8 cellular contexts compared by ENCODE assay signal in the genomic region with DNA sequence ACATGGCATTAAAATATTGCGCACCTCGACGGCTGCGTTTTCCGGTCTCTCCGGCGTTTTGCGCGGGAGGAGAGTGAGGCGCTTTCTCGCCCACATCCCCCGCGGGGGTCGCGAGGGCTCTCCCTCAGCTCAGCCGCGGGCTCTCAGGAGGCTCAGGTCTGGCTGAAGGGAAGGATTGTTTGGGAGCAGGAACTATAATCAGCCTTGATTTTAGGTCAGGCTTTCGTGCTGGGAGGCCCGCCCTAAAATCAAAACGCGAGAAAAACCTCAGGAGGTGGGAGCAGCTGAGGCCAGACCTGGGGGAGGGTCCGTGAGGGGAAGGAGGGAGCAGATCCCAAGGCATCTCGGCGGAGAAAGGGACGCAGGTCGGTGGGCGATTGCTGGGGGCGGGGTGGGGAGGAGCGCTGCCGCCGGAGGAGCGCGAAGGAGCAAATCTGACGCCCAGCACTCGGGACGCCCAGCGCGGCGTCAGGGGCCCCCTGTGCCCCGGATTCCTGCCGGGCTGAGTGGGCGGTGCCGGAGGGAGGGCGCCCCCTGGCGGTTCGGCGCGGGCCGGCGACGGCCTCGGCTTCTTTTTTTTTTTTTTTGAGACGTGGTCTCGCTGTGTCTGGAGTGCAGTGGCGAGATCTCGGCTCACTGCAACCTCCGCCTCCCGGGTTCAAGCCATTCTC. TPM values are rescaled to one million over a fixed set of nuclear protein-coding genes. Genes with fewer than 3 reads are reported as not detected.
A peak's percentile ranks its signal among the peaks of the same experiment; 100 is the strongest.
DNase-seq lines count a peak whose midpoint lies in the region; ATAC-seq, FAIRE-seq and TF ChIP-seq lines count a peak whose summit lies in the region.

No MANE protein-coding gene starts in this region.

- CTCF ChIA-PET in A549 (lab: Yijun Ruan, JAX): interaction anchor here (0.5 to 5.1 kb wide), 22 partner anchors 9 to 734 kb away, joined by 3 to 73 read pairs (median 4); no protein-coding TSS in a partner anchor

- DNase-seq in A549 (ENCODE audit: low read depth in 1 of 2, low spot score in 1 of 2) (peak; percentile 58 to 79), GM19239 (ENCODE audit: insufficient read length, low spot score) (peak; percentile 48), NCI-H774 (lab: John Stamatoyannopoulos, UW) (peak; percentile 55), epithelial cell of proximal tubule (ENCODE audit: low read depth) (no peak), mucosa of descending colon (peak; percentile 73 to 83 (median 74))
- DNase-seq in activated CD8-positive, alpha-beta memory T cell treated with anti-CD3 and anti-CD28 coated beads, Interleukin-2, amount 50 U/mL, for 48 hours: peak; percentile 94
- peak; percentile 71 to 74 for DNase-seq in stimulated activated CD8-positive, alpha-beta memory T cell treated with anti-CD3 and anti-CD28 coated beads, Interleukin-2, amount 100 ng/mL, for 48 hours (ENCODE audit: low read depth in 2 of 2)

- no peaks in the 10 kb centered on the region for H3K36me3 ChIP-seq in mucosa of descending colon (ENCODE audit: low read depth)

- H3K4me3 ChIP-seq in A549 (peak overlapping the region; percentile 49), epithelial cell of proximal tubule (ENCODE audit: low read depth, low read length) (peak overlapping the region; percentile 52), mucosa of descending colon (no peak overlapping the region)

- no peaks in the 10 kb centered on the region for H3K9me3 ChIP-seq in A549
- no peaks in the 10 kb centered on the region for H3K9me3 ChIP-seq in mucosa of descending colon

- POLR2A ChIA-PET in A549 (lab: Yijun Ruan, JAX): interaction anchor here (0.7 to 1.0 kb wide), 5 partner anchors 9 to 229 kb away, joined by 3 read pairs; no protein-coding TSS in a partner anchor

- TF ChIP-seq CTCF in A549 (IDR thresholded peaks at IDR 0.05): peak; percentile 92
- TF ChIP-seq CTCF in epithelial cell of proximal tubule (conservative IDR thresholded peaks at IDR 0.05; ENCODE audit: low read depth, low read length): peak; percentile 74
- TF ChIP-seq CTCF in mucosa of descending colon (IDR thresholded peaks at IDR 0.05): peak; percentile 90

- TF ChIP-seq POLR2A in A549 (IDR thresholded peaks at IDR 0.05; ENCODE audit: low read length): no peak; the same call in 1 of the 2 replicates

- TF ChIP-seq EP300 in A549 (IDR thresholded peaks at IDR 0.05): no peak

- peak overlapping the region; percentile 78 for H3K4me2 ChIP-seq in A549

- H3K4me1 ChIP-seq in A549 (peaks cover 4% of the 10 kb centered on the region; the same call in 2 of the 3 replicates), mucosa of descending colon (ENCODE audit: low read depth) (peaks cover 4% of the 10 kb centered on the region)

- FAIRE-seq in A549 (lab: Jason Lieb, UNC) (no peak), GM19239 (lab: Jason Lieb, UNC) (peak; percentile 53)

- intact Hi-C loops in mucosa of descending colon (cut with DNase I, micrococcal nuclease): no loop called here

- WGBS in A549 (ENCODE audit: missing lambda C conversion rate): 9% methylated on average over 45 of the region's 58 CpGs

- peak; percentile 93 to 94 for ATAC-seq in A549
- peak; percentile 91 for ATAC-seq in mucosa of descending colon
- ATAC-seq in HG02973 (IDR thresholded peaks at IDR 0.05; ENCODE audit: unreplicated experiment): no peak

- peak; percentile 45 to 62; a peak in 4 of 5 replicates for TF ChIP-seq RAD21 in A549 (conservative IDR thresholded peaks at IDR 0.05 in 1 of 2, IDR thresholded peaks at IDR 0.05 in 1 of 2)

- H3K27ac ChIP-seq in A549: peak overlapping the region; percentile 72 to 87

TF ChIP-seq in A549, 52 proteins besides CTCF, POLR2A, EP300 and RAD21 (continues in another document):
- TF ChIP-seq RARB (CRISPR knock-in tag; IDR thresholded peaks at IDR 0.05) (no peak), HOXB13 (CRISPR knock-in tag; IDR thresholded peaks at IDR 0.05; ENCODE audit: low read depth) (no peak), PHF8 (IDR thresholded peaks at IDR 0.05; ENCODE audit: borderline replicate concordance, low read depth) (peak; percentile 56; the same call in 1 of the 2 replicates), ESRRA (IDR thresholded peaks at IDR 0.05; ENCODE audit: borderline replicate concordance, low read length) (no peak), ZC3H11A (IDR thresholded peaks at IDR 0.05) (no peak), NPAS2 (CRISPR knock-in tag; IDR thresholded peaks at IDR 0.05; ENCODE audit: borderline replicate concordance) (no peak), HOXA7 (CRISPR knock-in tag; IDR thresholded peaks at IDR 0.05) (no peak), JUN (IDR thresholded peaks at IDR 0.05) (peak in 1 of 2 experiments; percentile 39; a peak in 1 of 5 replicates), SMC3 (IDR thresholded peaks at IDR 0.05) (peak; percentile 69; the same call in 2 of the 3 replicates), TFCP2L1 (CRISPR knock-in tag; IDR thresholded peaks at IDR 0.05) (no peak), CHD2 (IDR thresholded peaks at IDR 0.05; ENCODE audit: low read length, partially characterized antibody) (peak; percentile 30), MYC (IDR thresholded peaks at IDR 0.05; ENCODE audit: borderline replicate concordance, low read length) (0 out of 2 replicates have a peak, but pooled peaks have one; percentile 27), RNF2 (IDR thresholded peaks at IDR 0.05; ENCODE audit: borderline replicate concordance, low read depth) (no peak), ZNF302 (CRISPR knock-in tag; IDR thresholded peaks at IDR 0.05) (no peak)
- TF ChIP-seq, protein P1, sequence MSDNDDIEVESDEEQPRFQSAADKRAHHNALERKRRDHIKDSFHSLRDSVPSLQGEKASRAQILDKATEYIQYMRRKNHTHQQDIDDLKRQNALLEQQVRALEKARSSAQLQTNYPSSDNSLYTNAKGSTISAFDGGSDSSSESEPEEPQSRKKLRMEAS (IDR thresholded peaks at IDR 0.05): peak; percentile 28; the same call in 1 of the 2 replicates
- TF ChIP-seq, protein P2, sequence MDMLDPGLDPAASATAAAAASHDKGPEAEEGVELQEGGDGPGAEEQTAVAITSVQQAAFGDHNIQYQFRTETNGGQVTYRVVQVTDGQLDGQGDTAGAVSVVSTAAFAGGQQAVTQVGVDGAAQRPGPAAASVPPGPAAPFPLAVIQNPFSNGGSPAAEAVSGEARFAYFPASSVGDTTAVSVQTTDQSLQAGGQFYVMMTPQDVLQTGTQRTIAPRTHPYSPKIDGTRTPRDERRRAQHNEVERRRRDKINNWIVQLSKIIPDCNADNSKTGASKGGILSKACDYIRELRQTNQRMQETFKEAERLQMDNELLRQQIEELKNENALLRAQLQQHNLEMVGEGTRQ (IDR thresholded peaks at IDR 0.05): no peak
- TF ChIP-seq, protein P3, sequence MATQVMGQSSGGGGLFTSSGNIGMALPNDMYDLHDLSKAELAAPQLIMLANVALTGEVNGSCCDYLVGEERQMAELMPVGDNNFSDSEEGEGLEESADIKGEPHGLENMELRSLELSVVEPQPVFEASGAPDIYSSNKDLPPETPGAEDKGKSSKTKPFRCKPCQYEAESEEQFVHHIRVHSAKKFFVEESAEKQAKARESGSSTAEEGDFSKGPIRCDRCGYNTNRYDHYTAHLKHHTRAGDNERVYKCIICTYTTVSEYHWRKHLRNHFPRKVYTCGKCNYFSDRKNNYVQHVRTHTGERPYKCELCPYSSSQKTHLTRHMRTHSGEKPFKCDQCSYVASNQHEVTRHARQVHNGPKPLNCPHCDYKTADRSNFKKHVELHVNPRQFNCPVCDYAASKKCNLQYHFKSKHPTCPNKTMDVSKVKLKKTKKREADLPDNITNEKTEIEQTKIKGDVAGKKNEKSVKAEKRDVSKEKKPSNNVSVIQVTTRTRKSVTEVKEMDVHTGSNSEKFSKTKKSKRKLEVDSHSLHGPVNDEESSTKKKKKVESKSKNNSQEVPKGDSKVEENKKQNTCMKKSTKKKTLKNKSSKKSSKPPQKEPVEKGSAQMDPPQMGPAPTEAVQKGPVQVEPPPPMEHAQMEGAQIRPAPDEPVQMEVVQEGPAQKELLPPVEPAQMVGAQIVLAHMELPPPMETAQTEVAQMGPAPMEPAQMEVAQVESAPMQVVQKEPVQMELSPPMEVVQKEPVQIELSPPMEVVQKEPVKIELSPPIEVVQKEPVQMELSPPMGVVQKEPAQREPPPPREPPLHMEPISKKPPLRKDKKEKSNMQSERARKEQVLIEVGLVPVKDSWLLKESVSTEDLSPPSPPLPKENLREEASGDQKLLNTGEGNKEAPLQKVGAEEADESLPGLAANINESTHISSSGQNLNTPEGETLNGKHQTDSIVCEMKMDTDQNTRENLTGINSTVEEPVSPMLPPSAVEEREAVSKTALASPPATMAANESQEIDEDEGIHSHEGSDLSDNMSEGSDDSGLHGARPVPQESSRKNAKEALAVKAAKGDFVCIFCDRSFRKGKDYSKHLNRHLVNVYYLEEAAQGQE (IDR thresholded peaks at IDR 0.05): peak; percentile 53; the same call in 1 of the 2 replicates
- TF ChIP-seq, protein P4, sequence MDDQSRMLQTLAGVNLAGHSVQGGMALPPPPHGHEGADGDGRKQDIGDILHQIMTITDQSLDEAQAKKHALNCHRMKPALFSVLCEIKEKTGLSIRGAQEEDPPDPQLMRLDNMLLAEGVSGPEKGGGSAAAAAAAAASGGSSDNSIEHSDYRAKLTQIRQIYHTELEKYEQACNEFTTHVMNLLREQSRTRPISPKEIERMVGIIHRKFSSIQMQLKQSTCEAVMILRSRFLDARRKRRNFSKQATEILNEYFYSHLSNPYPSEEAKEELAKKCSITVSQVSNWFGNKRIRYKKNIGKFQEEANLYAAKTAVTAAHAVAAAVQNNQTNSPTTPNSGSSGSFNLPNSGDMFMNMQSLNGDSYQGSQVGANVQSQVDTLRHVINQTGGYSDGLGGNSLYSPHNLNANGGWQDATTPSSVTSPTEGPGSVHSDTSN (IDR thresholded peaks at IDR 0.05): 0 out of 2 replicates have a peak, but pooled peaks have one; percentile 21
- TF ChIP-seq, protein P5, sequence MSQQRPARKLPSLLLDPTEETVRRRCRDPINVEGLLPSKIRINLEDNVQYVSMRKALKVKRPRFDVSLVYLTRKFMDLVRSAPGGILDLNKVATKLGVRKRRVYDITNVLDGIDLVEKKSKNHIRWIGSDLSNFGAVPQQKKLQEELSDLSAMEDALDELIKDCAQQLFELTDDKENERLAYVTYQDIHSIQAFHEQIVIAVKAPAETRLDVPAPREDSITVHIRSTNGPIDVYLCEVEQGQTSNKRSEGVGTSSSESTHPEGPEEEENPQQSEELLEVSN (IDR thresholded peaks at IDR 0.05; ENCODE audit: borderline replicate concordance, low read depth): peak; percentile 72; the same call in 1 of the 2 replicates

RNA-seq across cellular contexts. Expression of a gene that starts 18.7 kb away (rescaled TPM):
- polyA plus RNA-seq in A549 (2011; rRNA removed): 50.1 and 57.1 TPM in 2 replicates
- 29.7 and 38.7 TPM in 2 replicates for polyA plus RNA-seq in A549 (2012; cell fraction: cytosol; rRNA removed)
- polyA plus RNA-seq in A549 (2012; cell fraction: nucleus; rRNA removed): 24.2 and 30.1 TPM in 2 replicates
- 31.1 to 35.0 TPM (median 33.3 TPM) in 3 replicates for polyA plus RNA-seq in A549 (2017; fragmentation: RNase III; extraction: RNeasy Plus Mini Kit Qiagen cat#74134 plus additional on column Dnase treatment)
- 18.4 and 22.8 TPM in 2 replicates for polyA minus RNA-seq in A549 (2011; rRNA and poly(A)+ RNA removed)
- total RNA-seq in epithelial cell of proximal tubule: 28.3 and 36.6 TPM in 2 replicates
- total RNA-seq in mucosa of descending colon: 10 to 100 TPM; 36.1 to 75.7 (median 56.1) TPM
